23 cellular contexts compared by ENCODE assay signal in the genomic region with DNA sequence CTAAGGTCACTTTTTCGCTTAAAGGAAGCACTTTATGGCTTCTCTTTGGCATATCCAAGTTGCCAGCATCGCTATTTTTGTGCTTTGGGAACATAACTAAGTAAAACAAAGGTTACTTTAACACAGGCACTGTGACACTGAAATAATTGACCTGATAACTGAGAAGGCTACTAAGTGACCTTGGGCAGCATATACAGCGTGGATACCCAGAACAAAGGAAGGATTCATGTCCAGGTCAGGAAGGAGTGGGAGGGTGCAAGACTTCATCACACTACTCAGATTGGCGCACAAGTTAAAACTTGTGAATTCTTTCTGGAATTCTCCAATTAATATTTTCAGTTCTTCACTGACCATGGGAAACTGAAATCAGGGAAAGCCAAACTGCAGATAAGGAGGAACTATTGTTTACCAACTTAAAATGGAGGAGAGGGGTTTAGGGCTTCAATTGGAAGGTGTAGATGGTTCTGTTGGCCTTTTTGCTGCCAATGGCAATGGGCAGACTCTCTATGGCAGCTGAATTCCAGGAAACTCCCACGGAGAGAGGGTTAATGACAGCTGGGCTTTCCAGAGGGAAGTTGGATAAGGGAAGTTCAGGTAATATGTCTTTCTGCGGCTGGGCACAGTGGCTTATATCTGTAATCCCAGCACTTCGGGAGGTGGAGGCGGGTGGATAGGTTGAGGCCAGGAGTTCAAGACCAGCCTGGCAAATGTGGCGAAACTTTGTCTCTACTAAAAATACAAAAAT. TPM values are rescaled to one million over a fixed set of nuclear protein-coding genes. Genes with fewer than 3 reads are reported as not detected.
A peak's percentile ranks its signal among the peaks of the same experiment; 100 is the strongest.
DNase-seq lines count a peak whose midpoint lies in the region; ATAC-seq and TF ChIP-seq lines count a peak whose summit lies in the region.
"Had no signal": no experiment of that assay in that cellular context is flagged by ENCODE, and none has a peak within 500 bp of the region (broad histone marks: within the 10 kb centered on the region; RNA-seq: fewer than 3 reads in every experiment).

No MANE protein-coding gene starts in this region.

- 76% methylated on average over 9 of the region's 9 CpGs for WGBS in suprapubic skin

- no peak for ATAC-seq in CD8-positive, alpha-beta T cell
- ATAC-seq in GM21737 (IDR thresholded peaks at IDR 0.05; ENCODE audit: unreplicated experiment): no peak

- H3K4me1 Mint-ChIP-seq in activated naive CD4-positive, alpha-beta T cell treated with anti-CD3 and anti-CD28 coated beads for 36 hours (ENCODE audit: low read depth): no peaks in the 10 kb centered on the region
- H3K4me1 Mint-ChIP-seq in activated naive CD4-positive, alpha-beta T cell treated with anti-CD3 and anti-CD28 coated beads, Interleukin-2, amount 10 ng/mL, durations not matched to agents 7 days and 5 days: no peaks in the 10 kb centered on the region
- H3K4me1 Mint-ChIP-seq in CD8-positive, alpha-beta T cell (ENCODE audit: low read depth): no peaks in the 10 kb centered on the region
- H3K4me1 Mint-ChIP-seq: activated CD4-positive, alpha-beta T cell treated with anti-CD3 and anti-CD28 coated beads, Interleukin-2, amount 10 ng/mL, durations not matched to agents 24 days and 14 days had no signal

- H3K27ac ChIP-seq in VCaP: peak overlapping the region; percentile 63
- H3K27ac ChIP-seq in suprapubic skin: peak overlapping the region; percentile 30
- no peak overlapping the region for H3K27ac ChIP-seq in CD8-positive, alpha-beta T cell (ENCODE audit: low read depth, low read length)
- H3K27ac ChIP-seq: 22Rv1, upper lobe of right lung, WERI-Rb-1 had no signal

- TF ChIP-seq EP300 in suprapubic skin (IDR thresholded peaks at IDR 0.05): no peak

- H3K36me3 ChIP-seq in suprapubic skin: no peaks in the 10 kb centered on the region
- H3K36me3 ChIP-seq in CD8-positive, alpha-beta T cell (ENCODE audit: insufficient read depth, low read length): no peaks in the 10 kb centered on the region
- H3K36me3 ChIP-seq: prostate gland, upper lobe of right lung, WERI-Rb-1 had no signal

- CTCF ChIA-PET in activated naive CD4-positive, alpha-beta T cell treated with anti-CD3 and anti-CD28 coated beads for 36 hours (lab: Charles Lee): no interaction called here
- CTCF ChIA-PET in activated naive CD4-positive, alpha-beta T cell treated with anti-CD3 and anti-CD28 coated beads, Interleukin-2, amount 10 ng/mL, durations not matched to agents 7 days and 5 days (lab: Charles Lee): interaction anchor here (0.7 kb wide), 1 partner anchor 609 kb away, joined by 3 read pairs; no protein-coding TSS in a partner anchor
- CTCF ChIA-PET in CD8-positive, alpha-beta T cell (lab: Charles Lee): no interaction called here

- no peaks in the 10 kb centered on the region for H3K27me3 Mint-ChIP-seq in activated naive CD4-positive, alpha-beta T cell treated with anti-CD3 and anti-CD28 coated beads for 36 hours (ENCODE audit: low read depth)
- H3K27me3 Mint-ChIP-seq in activated naive CD4-positive, alpha-beta T cell treated with anti-CD3 and anti-CD28 coated beads, Interleukin-2, amount 10 ng/mL, durations not matched to agents 7 days and 5 days: no peaks in the 10 kb centered on the region
- H3K27me3 Mint-ChIP-seq in CD8-positive, alpha-beta T cell (ENCODE audit: low read depth): no peaks in the 10 kb centered on the region
- H3K27me3 Mint-ChIP-seq: activated CD4-positive, alpha-beta T cell treated with anti-CD3 and anti-CD28 coated beads, Interleukin-2, amount 10 ng/mL, durations not matched to agents 24 days and 14 days; brain had no signal

- peak overlapping the region; percentile 14 for H3K27ac Mint-ChIP-seq in activated naive CD4-positive, alpha-beta T cell treated with anti-CD3 and anti-CD28 coated beads for 36 hours
- H3K27ac Mint-ChIP-seq in activated naive CD4-positive, alpha-beta T cell treated with anti-CD3 and anti-CD28 coated beads, Interleukin-2, amount 10 ng/mL, durations not matched to agents 7 days and 5 days: no peak overlapping the region
- H3K27ac Mint-ChIP-seq in CD8-positive, alpha-beta T cell: no peak overlapping the region
- H3K27ac Mint-ChIP-seq: activated CD4-positive, alpha-beta T cell treated with anti-CD3 and anti-CD28 coated beads, Interleukin-2, amount 10 ng/mL, durations not matched to agents 24 days and 14 days; brain; T-helper 2 cell treated with Interferon-gamma antibody and Interleukin-4, amounts not matched to agents 5 μg/mL and 100 μg/mL, for 36 hours had no signal

- peaks cover 4% of the 10 kb centered on the region for H3K4me1 ChIP-seq in suprapubic skin
- H3K4me1 ChIP-seq in CD8-positive, alpha-beta T cell (ENCODE audit: insufficient read depth, low read length): no peaks in the 10 kb centered on the region

- no peak for DNase-seq in activated naive CD4-positive, alpha-beta T cell treated with anti-CD3 and anti-CD28 coated beads for 36 hours
- DNase-seq in activated naive CD4-positive, alpha-beta T cell treated with anti-CD3 and anti-CD28 coated beads, Interleukin-2, amount 10 ng/mL, durations not matched to agents 7 days and 5 days: no peak
- peak; percentile 4 for DNase-seq in left kidney (ENCODE audit: low read depth, low spot score)
- DNase-seq in suprapubic skin (ENCODE audit: low spot score in 2 of 2): no peak
- no peak for DNase-seq in CD8-positive, alpha-beta T cell
- DNase-seq in DMS79 (lab: John Stamatoyannopoulos, UW): no peak
- DNase-seq: activated CD4-positive, alpha-beta T cell treated with anti-CD3 and anti-CD28 coated beads, Interleukin-2, amount 10 ng/mL, durations not matched to agents 24 days and 14 days; activated T-cell treated with anti-CD3 and anti-CD28 coated beads, Interleukin-2, amount 50 U/mL, for 48 hours; EL; foreskin fibroblast; head of caudate nucleus; Kasumi-1; MV-4-11; NCI-H146; NCI-H446 treated with DMSO at 0.1 percent for 48 hours; upper lobe of right lung; WERI-Rb-1 had no signal

- H3K9me3 ChIP-seq in suprapubic skin: no peaks in the 10 kb centered on the region
- no peaks in the 10 kb centered on the region for H3K9me3 ChIP-seq in CD8-positive, alpha-beta T cell (ENCODE audit: low read length)
- H3K9me3 ChIP-seq: prostate gland, upper lobe of right lung had no signal

- TF ChIP-seq CTCF in VCaP (conservative IDR thresholded peaks at IDR 0.05) (no peak), suprapubic skin (IDR thresholded peaks at IDR 0.05) (no peak)
- no peak for TF ChIP-seq CTCF in CD8-positive, alpha-beta T cell (IDR thresholded peaks at IDR 0.05)

- intact Hi-C loops in activated naive CD4-positive, alpha-beta T cell treated with anti-CD3 and anti-CD28 coated beads for 36 hours (cut with micrococcal nuclease): no loop called here
- intact Hi-C loops in CD8-positive, alpha-beta T cell (cut with DNase I, micrococcal nuclease): no loop called here

- TF ChIP-seq POLR2A in suprapubic skin (IDR thresholded peaks at IDR 0.05): no peak

- peaks cover 11% of the 10 kb centered on the region for H3K36me3 Mint-ChIP-seq in activated naive CD4-positive, alpha-beta T cell treated with anti-CD3 and anti-CD28 coated beads for 36 hours (ENCODE audit: low read depth)
- no peaks in the 10 kb centered on the region for H3K36me3 Mint-ChIP-seq in activated naive CD4-positive, alpha-beta T cell treated with anti-CD3 and anti-CD28 coated beads, Interleukin-2, amount 10 ng/mL, durations not matched to agents 7 days and 5 days
- H3K36me3 Mint-ChIP-seq in CD8-positive, alpha-beta T cell: peaks cover 10% of the 10 kb centered on the region

- POLR2A ChIA-PET in CD8-positive, alpha-beta T cell (lab: Charles Lee): no interaction called here

- no peak overlapping the region for H3K4me3 ChIP-seq in suprapubic skin
- no peak overlapping the region for H3K4me3 ChIP-seq in CD8-positive, alpha-beta T cell (ENCODE audit: low read depth, low read length)
- H3K4me3 ChIP-seq: prostate gland, upper lobe of right lung had no signal

- H3K27me3 ChIP-seq in suprapubic skin: no peaks in the 10 kb centered on the region
- H3K27me3 ChIP-seq in CD8-positive, alpha-beta T cell (ENCODE audit: insufficient read depth, low read length): no peaks in the 10 kb centered on the region
- H3K27me3 ChIP-seq: upper lobe of right lung had no signal

- peaks cover 2% of the 10 kb centered on the region for H3K9me3 Mint-ChIP-seq in activated naive CD4-positive, alpha-beta T cell treated with anti-CD3 and anti-CD28 coated beads for 36 hours
- no peaks in the 10 kb centered on the region for H3K9me3 Mint-ChIP-seq in activated naive CD4-positive, alpha-beta T cell treated with anti-CD3 and anti-CD28 coated beads, Interleukin-2, amount 10 ng/mL, durations not matched to agents 7 days and 5 days
- no peaks in the 10 kb centered on the region for H3K9me3 Mint-ChIP-seq in CD8-positive, alpha-beta T cell
- H3K9me3 Mint-ChIP-seq: activated CD4-positive, alpha-beta T cell treated with anti-CD3 and anti-CD28 coated beads, Interleukin-2, amount 10 ng/mL, durations not matched to agents 24 days and 14 days; T-helper 2 cell treated with Interferon-gamma antibody and Interleukin-4, amounts not matched to agents 5 μg/mL and 100 μg/mL, for 36 hours had no signal

- H3K4me3 Mint-ChIP-seq in activated naive CD4-positive, alpha-beta T cell treated with anti-CD3 and anti-CD28 coated beads for 36 hours: no peak overlapping the region
- no peak overlapping the region for H3K4me3 Mint-ChIP-seq in activated naive CD4-positive, alpha-beta T cell treated with anti-CD3 and anti-CD28 coated beads, Interleukin-2, amount 10 ng/mL, durations not matched to agents 7 days and 5 days
- no peak overlapping the region for H3K4me3 Mint-ChIP-seq in CD8-positive, alpha-beta T cell
- H3K4me3 Mint-ChIP-seq: activated CD4-positive, alpha-beta T cell treated with anti-CD3 and anti-CD28 coated beads, Interleukin-2, amount 10 ng/mL, durations not matched to agents 24 days and 14 days; brain; T-helper 2 cell treated with Interferon-gamma antibody and Interleukin-4, amounts not matched to agents 5 μg/mL and 100 μg/mL, for 36 hours had no signal

RNA-seq across cellular contexts. Expression of a gene that starts 45.3 kb away (rescaled TPM):
- 10 to 100 TPM; 26.9 to 29.5 TPM for total RNA-seq in activated naive CD4-positive, alpha-beta T cell treated with anti-CD3 and anti-CD28 coated beads for 36 hours
- total RNA-seq in suprapubic skin: 10 to 100 TPM; 45.6 to 64.3 (median 57.7) TPM
- total RNA-seq in CD8-positive, alpha-beta T cell: 10 to 100 TPM in 1 of 2 experiments, 1 to 10 TPM in 1; 8.8 to 11.2 TPM
